In the genomic region with DNA sequence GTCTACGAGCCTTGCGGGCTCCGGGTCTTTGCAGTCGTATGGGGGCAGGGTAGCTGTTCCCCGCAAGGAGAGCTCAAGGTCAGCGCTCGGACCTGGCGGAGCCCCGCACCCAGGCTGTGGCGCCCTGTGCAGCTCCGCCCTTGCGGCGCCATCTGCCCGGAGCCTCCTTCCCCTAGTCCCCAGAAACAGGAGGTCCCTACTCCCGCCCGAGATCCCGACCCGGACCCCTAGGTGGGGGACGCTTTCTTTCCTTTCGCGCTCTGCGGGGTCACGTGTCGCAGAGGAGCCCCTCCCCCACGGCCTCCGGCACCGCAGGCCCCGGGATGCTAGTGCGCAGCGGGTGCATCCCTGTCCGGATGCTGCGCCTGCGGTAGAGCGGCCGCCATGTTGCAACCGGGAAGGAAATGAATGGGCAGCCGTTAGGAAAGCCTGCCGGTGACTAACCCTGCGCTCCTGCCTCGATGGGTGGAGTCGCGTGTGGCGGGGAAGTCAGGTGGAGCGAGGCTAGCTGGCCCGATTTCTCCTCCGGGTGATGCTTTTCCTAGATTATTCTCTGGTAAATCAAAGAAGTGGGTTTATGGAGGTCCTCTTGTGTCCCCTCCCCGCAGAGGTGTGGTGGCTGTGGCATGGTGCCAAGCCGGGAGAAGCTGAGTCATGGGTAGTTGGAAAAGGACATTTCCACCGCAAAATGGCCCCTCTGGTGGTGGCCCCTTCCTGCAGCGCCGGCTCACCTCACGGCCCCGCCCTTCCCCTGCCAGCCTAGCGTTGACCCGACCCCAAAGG, we compare ENCODE assay signal across 8 cellular contexts. TPM values are rescaled to one million over a fixed set of nuclear protein-coding genes. Genes with fewer than 3 reads are reported as not detected.
A peak's percentile ranks its signal among the peaks of the same experiment; 100 is the strongest.
DNase-seq lines count a peak whose midpoint lies in the region; ATAC-seq, FAIRE-seq and TF ChIP-seq lines count a peak whose summit lies in the region.

No MANE protein-coding gene starts in this region.

- H3K4ac ChIP-seq in H9 (ENCODE audit: low read depth, low read length) = no peak overlapping the region; the same call in 1 of the 2 replicates

- peaks cover 2% of the 10 kb centered on the region for H4K20me1 ChIP-seq in H9 (ENCODE audit: control insufficient read depth, insufficient read depth, insufficient read length)

- FAIRE-seq in kidney (lab: Jason Lieb, UNC) = no peak

- H3K4me1 ChIP-seq in H9 (ENCODE audit: insufficient read depth, low read length) (no peaks in the 10 kb centered on the region; the same call in 1 of the 2 replicates), kidney (ENCODE audit: control insufficient read depth in 1 of 2, insufficient read depth in 1 of 2, low read depth in 1 of 2, low read length in 2 of 2) (peaks cover 17 to 32% of the 10 kb centered on the region in 2 donors)

- H3K23me2 ChIP-seq in H9 (ENCODE audit: insufficient read length, low read depth, low read length, poor library complexity, severe bottlenecking) = peaks cover 18% of the 10 kb centered on the region

- no peaks in the 10 kb centered on the region; a peak in 1 of 5 replicates for H3K9me3 Mint-ChIP-seq in H9

- H3K79me2 ChIP-seq in H9 (ENCODE audit: insufficient read depth, low read length) = peaks cover 9% of the 10 kb centered on the region; the same call in 1 of the 2 replicates

- H2BK20ac ChIP-seq in H9 (ENCODE audit: low read depth, low read length, poor library complexity, severe bottlenecking) = no peak overlapping the region

- peaks cover 41 to 44% of the 10 kb centered on the region in 2 experiments for H3K4me1 Mint-ChIP-seq in H9

- no peak overlapping the region for H2AK5ac ChIP-seq in H9 (ENCODE audit: insufficient read length, low read length)

- H2BK12ac ChIP-seq in H9 (ENCODE audit: insufficient read length, low read depth, low read length) = no peak overlapping the region

- H3K27ac ChIP-seq in H9 (ENCODE audit: insufficient read length, low read depth, low read length) = peak overlapping the region; percentile 47
- peak overlapping the region; percentile 99 for H3K27ac ChIP-seq in kidney (ENCODE audit: low read depth in 2 of 2, low read length in 2 of 2)

- peak overlapping the region; percentile 91 for H3K14ac ChIP-seq in H9 (ENCODE audit: insufficient read depth, low read length)

- intact Hi-C loops in kidney (cut with DNase I) = no loop called here

- H2BK5ac ChIP-seq in H9 (ENCODE audit: insufficient read length, low read length) = no peak overlapping the region

- H3K4me3 Mint-ChIP-seq in H9 = peak overlapping the region; percentile 92 to 97

- peak overlapping the region; percentile 96 for H3K9ac ChIP-seq in H9 (ENCODE audit: extremely low read depth, insufficient read length, low read length)
- H3K9ac ChIP-seq in kidney (ENCODE audit: low read length in 2 of 2) = peak overlapping the region; percentile 90 to 96

- H3K56ac ChIP-seq in H9 (ENCODE audit: insufficient read length, low read depth, low read length) = no peak overlapping the region

- no peak overlapping the region for H2BK120ac ChIP-seq in H9 (ENCODE audit: low read depth, low read length, poor library complexity, severe bottlenecking)

- H2BK15ac ChIP-seq in H9 (ENCODE audit: low read depth, low read length) = no peak overlapping the region

- peaks cover 19 to 40% of the 10 kb centered on the region in 2 donors for H3K36me3 ChIP-seq in kidney (ENCODE audit: control insufficient read depth in 1 of 2, insufficient read depth in 2 of 2, low read length in 2 of 2)

- H3K4me2 ChIP-seq in H9 (ENCODE audit: insufficient read depth, insufficient read length, low read length) = peak overlapping the region; percentile 73

- H3K27me3 Mint-ChIP-seq in H9 (ENCODE audit: low read depth) = peaks cover 5% of the 10 kb centered on the region; the same call in 1 of the 2 replicates

- H3K27me3 ChIP-seq in H9 (ENCODE audit: insufficient read depth, low read length) = no peaks in the 10 kb centered on the region

- no peak overlapping the region for H3T11ph ChIP-seq in H9 (ENCODE audit: low read length)

- WGBS in H9 (ENCODE audit: extremely low coverage, insufficient read length, low lambda C conversion rate) = no CpG with 5 or more reads among the region's 55 CpGs

- peak overlapping the region; percentile 99; a peak in 6 of 7 replicates for H3K27ac Mint-ChIP-seq in H9

- H3K9me3 ChIP-seq in H9 (ENCODE audit: control insufficient read depth, low read depth, low read length) (no peaks in the 10 kb centered on the region), kidney (ENCODE audit: control insufficient read depth in 1 of 2, low read length in 2 of 2) (no peaks in the 10 kb centered on the region)

- no peak overlapping the region for H2AFZ ChIP-seq in H9 (ENCODE audit: low read length)

- ATAC-seq in HG02870 (IDR thresholded peaks at IDR 0.05; ENCODE audit: unreplicated experiment) = no peak

- H4K91ac ChIP-seq in H9 (ENCODE audit: insufficient read length, low read depth, low read length) = no peak overlapping the region

- no peak overlapping the region for H4K8ac ChIP-seq in H9 (replicated peaks; ENCODE audit: insufficient read length, low read depth, low read length)

- peak; percentile 76 for DNase-seq in D341Med (ENCODE audit: low spot score)
- DNase-seq in H9 = peak; percentile 80
- peak; percentile 64 for DNase-seq in NCI-H1694 treated with DMSO at 0.1 percent for 48 hours (lab: John Stamatoyannopoulos, UW)
- DNase-seq in activated CD4-positive, CD25-positive, alpha-beta regulatory T cell (lab: John Stamatoyannopoulos, UW) = peak; percentile 39 to 62 (median 52)
- DNase-seq in central memory CD4-positive, alpha-beta T cell = peak; percentile 71
- peak; percentile 93 for DNase-seq in kidney
- peak; percentile 46 to 68 for DNase-seq in stimulated activated CD4-positive, alpha-beta T cell treated with anti-CD3 and anti-CD28 coated beads, Interleukin-15, amount 100 ng/mL, for 1 hour (ENCODE audit: low read depth in 1 of 2, low spot score in 1 of 2)

- TF ChIP-seq CTCF in H9 (conservative IDR thresholded peaks at IDR 0.05) (0 out of 3 replicates have a peak, but pooled peaks have one; percentile 16), kidney (IDR thresholded peaks at IDR 0.05; ENCODE audit: borderline replicate concordance, extremely low read depth, insufficient read depth) (no peak)

- no peak overlapping the region for H3K23ac ChIP-seq in H9 (ENCODE audit: insufficient read length, low read depth, low read length)

- H4K5ac ChIP-seq in H9 (ENCODE audit: insufficient read length, low read depth, low read length) = no peak overlapping the region

- peak overlapping the region; percentile 88 to 92 for H3K4me3 ChIP-seq in kidney (ENCODE audit: low read length in 2 of 2)

- no peaks in the 10 kb centered on the region for H3K79me1 ChIP-seq in H9 (ENCODE audit: insufficient read depth, low read depth, low read length, poor library complexity, severe bottlenecking)

- peak overlapping the region; percentile 86 for H3K18ac ChIP-seq in H9 (ENCODE audit: insufficient read length, low read depth, low read length)

- H3K36me3 Mint-ChIP-seq in H9 (ENCODE audit: insufficient read depth in 1 of 3, low read depth in 3 of 3) = peaks cover 47 to 76% (median 58%) of the 10 kb centered on the region in 3 experiments

RNA-seq across cellular contexts. Expression of gene GAPDH, which starts 0.8 kb away (rescaled TPM):
- total RNA-seq in H9 (2021) (4,581 and 4,651 TPM in 2 replicates), kidney (1,501 TPM)
- polyA plus RNA-seq in kidney (ENCODE audit: insufficient read depth, low read depth, low replicate concordance) = 4,871 TPM

RNA-seq across cellular contexts. Expression of gene IFFO1, which starts 20.7 kb away (rescaled TPM):
- total RNA-seq in H9 (2021) (16.3 and 17.9 TPM in 2 replicates), kidney (21.5 TPM)
- polyA plus RNA-seq in kidney (ENCODE audit: insufficient read depth, low read depth, low replicate concordance) = 11.5 TPM

RNA-seq across cellular contexts. Expression of gene NOP2, which starts 33.0 kb away (rescaled TPM):
- total RNA-seq in H9 (2021) (136 and 137 TPM in 2 replicates), kidney (29.7 TPM)
- polyA plus RNA-seq in kidney (ENCODE audit: insufficient read depth, low read depth, low replicate concordance) = 12.2 TPM

RNA-seq across cellular contexts. Expression of gene NCAPD2, which starts 41.2 kb away (rescaled TPM):
- total RNA-seq in H9 (2021) (105 and 114 TPM in 2 replicates), kidney (23.4 TPM)
- polyA plus RNA-seq in kidney (ENCODE audit: insufficient read depth, low read depth, low replicate concordance) = 4.5 TPM

RNA-seq across cellular contexts. Expression of gene MRPL51, which starts 42.0 kb away (rescaled TPM):
- total RNA-seq in H9 (2021) = 321 and 329 TPM in 2 replicates
- total RNA-seq in kidney = 132 TPM
- 268 TPM for polyA plus RNA-seq in kidney (ENCODE audit: insufficient read depth, low read depth, low replicate concordance)
